Comparison of ENCODE assay signal across 1 cellular context in genomic region chr2:9309147-9309546, GRCh38.
TF ChIP-seq lines count a peak whose summit lies in the region.

No MANE protein-coding gene starts in this region.

TF ChIP-seq in SK-N-SH, 30 proteins besides CTCF, POLR2A, EP300 and RAD21 (continued from another document):
- TF ChIP-seq REST (IDR thresholded peaks at IDR 0.05; ENCODE audit: low read depth, low read length) (no peak), JUND (IDR thresholded peaks at IDR 0.05) (no peak), TCF12 (IDR thresholded peaks at IDR 0.05) (no peak), PBX3 (IDR thresholded peaks at IDR 0.05) (no peak), RCOR1 (IDR thresholded peaks at IDR 0.05; ENCODE audit: low read length) (no peak), GABPA (IDR thresholded peaks at IDR 0.05; ENCODE audit: low read depth) (no peak), MEF2A (IDR thresholded peaks at IDR 0.05; ENCODE audit: borderline replicate concordance, low read depth) (no peak)
